In the genomic region with DNA sequence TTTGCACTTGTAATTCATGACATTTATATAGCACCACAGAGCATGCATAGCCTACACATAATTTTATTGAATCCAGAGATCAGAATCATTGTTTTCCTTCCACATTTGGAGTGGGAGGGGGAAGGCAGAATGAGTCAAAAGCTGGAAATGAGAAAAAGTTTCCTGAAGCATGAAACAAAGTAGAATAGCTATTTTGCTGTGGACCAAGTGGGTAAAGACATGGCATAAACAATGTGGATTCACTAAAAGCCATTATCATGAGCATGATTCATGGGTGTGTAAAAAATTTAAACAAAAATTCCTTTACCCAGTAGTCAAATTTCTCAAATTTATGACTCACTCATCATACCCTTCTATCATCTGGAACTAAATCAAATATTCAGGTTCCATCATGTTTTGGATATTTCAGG, we compare ENCODE assay signal across 16 cellular contexts.
DNase-seq lines count a peak whose midpoint lies in the region; ATAC-seq, FAIRE-seq and TF ChIP-seq lines count a peak whose summit lies in the region.
"Had no signal": no experiment of that assay in that cellular context is flagged by ENCODE, and none has a peak within 500 bp of the region (broad histone marks: within the 10 kb centered on the region; RNA-seq: fewer than 3 reads in every experiment).

No MANE protein-coding gene starts in this region.

- H3K27me3 ChIP-seq in IMR-90 (ENCODE audit: control insufficient read depth, insufficient read depth, low read length) (no peaks in the 10 kb centered on the region), bronchial epithelial cell (ENCODE audit: control insufficient read depth, insufficient read depth, low read length) (no peaks in the 10 kb centered on the region), keratinocyte (ENCODE audit: control insufficient read depth, extremely low read depth, insufficient read depth, low read length) (no peaks in the 10 kb centered on the region)
- peaks cover 5% of the 10 kb centered on the region for H3K27me3 ChIP-seq in CD4-positive, alpha-beta T cell (ENCODE audit: control insufficient read depth, insufficient read depth, low read length)

- H3K4ac ChIP-seq in IMR-90 (ENCODE audit: low read depth, low read length), result no peak overlapping the region; the same call in 1 of the 2 replicates

- peaks cover 20% of the 10 kb centered on the region for H3K27me3 Mint-ChIP-seq in CD4-positive, alpha-beta T cell

- no peaks in the 10 kb centered on the region for H3K79me1 ChIP-seq in IMR-90 (ENCODE audit: low read depth in 1 of 2, low read length in 2 of 2)

- H3K79me2 ChIP-seq in keratinocyte (ENCODE audit: control insufficient read depth, insufficient read depth, low read length), result no peaks in the 10 kb centered on the region

- H3K9me3 Mint-ChIP-seq in CD4-positive, alpha-beta T cell, result peaks cover 2% of the 10 kb centered on the region

- CTCF ChIA-PET in IMR-90 (lab: Yijun Ruan, JAX), result interaction anchor here (0.7 to 0.9 kb wide), 2 partner anchors 31 to 97 kb away, joined by 3 read pairs; no protein-coding TSS in a partner anchor
- CTCF ChIA-PET in CD4-positive, alpha-beta T cell (lab: Charles Lee), result interaction anchor here (1.5 kb wide), 1 partner anchor 16 kb away, joined by 3 read pairs; no protein-coding TSS in a partner anchor

- peak overlapping the region; percentile 72; the same call in 1 of the 2 replicates for H4K91ac ChIP-seq in IMR-90 (ENCODE audit: insufficient read depth, low read depth, low read length)

- in situ Hi-C loops in IMR-90 (cut with MboI; ENCODE audit: low sequenced_read_pairs), result no loop called here

- no peaks in the 10 kb centered on the region for H4K20me1 ChIP-seq in IMR-90 (ENCODE audit: insufficient read depth, low read length)
- H4K20me1 ChIP-seq in keratinocyte (ENCODE audit: control insufficient read depth, extremely low read depth, insufficient read depth, low read length), result no peaks in the 10 kb centered on the region

- dilution Hi-C loops in IMR-90 (cut with HindIII; ENCODE audit: low sequenced_read_pairs, unreplicated experiment), result no loop called here
- dilution Hi-C loops in keratinocyte (cut with MboI; ENCODE audit: extremely low pct_ligation_motif_present, low sequenced_read_pairs), result no loop called here

- peak overlapping the region; percentile 98 for H2BK5ac ChIP-seq in IMR-90 (ENCODE audit: low read depth, low read length, poor library complexity, severe bottlenecking)

- no peak overlapping the region for H3K27ac Mint-ChIP-seq in CD4-positive, alpha-beta T cell
- H3K27ac Mint-ChIP-seq: activated naive CD8-positive, alpha-beta T cell; B cell; T-cell had no signal

- POLR2A ChIA-PET in IMR-90 (lab: Charles Lee; ENCODE audit: unreplicated experiment), result no interaction called here
- POLR2A ChIA-PET in CD4-positive, alpha-beta T cell (lab: Charles Lee), result no interaction called here

- H2BK15ac ChIP-seq in IMR-90 (ENCODE audit: low read depth, low read length), result no peak overlapping the region

- no peak overlapping the region for H2AK9ac ChIP-seq in IMR-90 (replicated peaks; ENCODE audit: low read depth, low read length, poor library complexity)

- TF ChIP-seq CTCF in IMR-90 (conservative IDR thresholded peaks at IDR 0.05; ENCODE audit: low read depth, low read length) (no peak), bronchial epithelial cell (IDR thresholded peaks at IDR 0.05; ENCODE audit: insufficient read depth, low read length, severe bottlenecking) (no peak), keratinocyte (optimal IDR thresholded peaks at IDR 0.05 in 1 of 3, IDR thresholded peaks at IDR 0.05 in 1 of 3, conservative IDR thresholded peaks at IDR 0.05 in 1 of 3; ENCODE audit: extremely low read depth in 1 of 3, insufficient read depth in 2 of 3, low read length in 3 of 3) (no peak), D721Med (IDR thresholded peaks at IDR 0.05; ENCODE audit: insufficient read depth, missing control alignments) (no peak)
- no peak for TF ChIP-seq CTCF in CD4-positive, alpha-beta T cell (IDR thresholded peaks at IDR 0.05)

- peak overlapping the region in 1 of 2 experiments; percentile 75; a peak in 1 of 4 replicates for H4K8ac ChIP-seq in IMR-90 (ENCODE audit: low read depth in 2 of 2, low read length in 2 of 2)

- no peak for TF ChIP-seq RAD21 in IMR-90 (IDR thresholded peaks at IDR 0.05; ENCODE audit: low read length)

- H3K18ac ChIP-seq in IMR-90 (ENCODE audit: low read depth, low read length), result no peak overlapping the region; the same call in 1 of the 2 replicates

- no peak overlapping the region for H2BK20ac ChIP-seq in IMR-90 (ENCODE audit: low read depth, low read length)

- H3K9me1 ChIP-seq in IMR-90 (ENCODE audit: insufficient read depth, low read length), result 0 out of 2 replicates have a peak, but pooled peaks cover 2% of the 10 kb centered on the region
- no peaks in the 10 kb centered on the region for H3K9me1 ChIP-seq in keratinocyte (ENCODE audit: control insufficient read depth, extremely low read depth, insufficient read depth, low read length)

- H3K56ac ChIP-seq in IMR-90 (ENCODE audit: extremely low read depth, insufficient read depth, low read length), result no peak overlapping the region

- intact Hi-C loops in IMR-90 (cut with micrococcal nuclease), result no loop called here
- intact Hi-C loops in CD4-positive, alpha-beta T cell (cut with DNase I, micrococcal nuclease), result no loop called here

- H2AFZ ChIP-seq in IMR-90 (replicated peaks; ENCODE audit: low read length, poor library complexity), result no peak overlapping the region
- no peak overlapping the region for H2AFZ ChIP-seq in keratinocyte (ENCODE audit: control insufficient read depth, low read length)

- ATAC-seq in IMR-90 (ENCODE audit: low read depth) (peak; percentile 82), HG02798 (IDR thresholded peaks at IDR 0.05; ENCODE audit: poor library complexity, unreplicated experiment) (no peak)
- no peak for ATAC-seq in CD4-positive, alpha-beta T cell (ENCODE audit: poor library complexity)
- ATAC-seq: T-cell had no signal

- H2AK5ac ChIP-seq in IMR-90 (ENCODE audit: low read depth, low read length), result no peak overlapping the region

- no peak for FAIRE-seq in bronchial epithelial cell (lab: Jason Lieb, UNC)
- peak; percentile 88 for FAIRE-seq in keratinocyte (lab: Jason Lieb, UNC)
- no peak for FAIRE-seq in D721Med (lab: Jason Lieb, UNC)
- FAIRE-seq: GM12891 had no signal

- no peak overlapping the region for H3K9ac ChIP-seq in IMR-90 (ENCODE audit: low read depth, low read length)
- H3K9ac ChIP-seq in keratinocyte (ENCODE audit: control insufficient read depth, extremely low read depth, insufficient read depth, low read length), result no peak overlapping the region

- H3K4me3 Mint-ChIP-seq in CD4-positive, alpha-beta T cell, result no peak overlapping the region
- H3K4me3 Mint-ChIP-seq: activated naive CD8-positive, alpha-beta T cell; B cell; T-cell had no signal

- H3K27ac ChIP-seq in IMR-90 (ENCODE audit: insufficient read depth, low read length), result no peak overlapping the region
- peak overlapping the region; percentile 40 for H3K27ac ChIP-seq in keratinocyte (ENCODE audit: control insufficient read depth, insufficient read depth, low read length)
- no peak overlapping the region for H3K27ac ChIP-seq in CD4-positive, alpha-beta T cell (ENCODE audit: low read depth, low read length)

- H3K23ac ChIP-seq in IMR-90 (ENCODE audit: low read depth, low read length), result no peak overlapping the region

- H3K9me3 ChIP-seq in IMR-90 (ENCODE audit: control insufficient read depth, insufficient read depth, low read length) (peaks cover under 1% of the 10 kb centered on the region; the same call in 1 of the 2 replicates), keratinocyte (ENCODE audit: control insufficient read depth, low read depth, low read length) (no peaks in the 10 kb centered on the region)
- H3K9me3 ChIP-seq in CD4-positive, alpha-beta T cell (ENCODE audit: control insufficient read depth, low read length), result no peaks in the 10 kb centered on the region

- H3K14ac ChIP-seq in IMR-90 (replicated peaks; ENCODE audit: low read depth, low read length), result no peak overlapping the region

- DNase-seq in AG08396 (ENCODE audit: low spot score) (peak; percentile 22), IMR-90 (peak; percentile 84), bronchial epithelial cell (ENCODE audit: low read depth) (peak; percentile 86), keratinocyte (ENCODE audit: low read depth, low spot score) (no peak), D721Med (ENCODE audit: insufficient read length, low spot score) (no peak), NCI-H524 (lab: John Stamatoyannopoulos, UW) (no peak)
- DNase-seq in CD4-positive, alpha-beta T cell, result no peak
- DNase-seq: DMS79 treated with DMSO at 0.1 percent for 48 hours; NCI-H1105; occipital lobe; stimulated activated CD4-positive, alpha-beta T cell treated with anti-CD3 and anti-CD28 coated beads, Interleukin-12 subunit alpha, Interleukin-12 subunit beta, amount 100 ng/mL, for 4 hours; T-cell had no signal

- BruUV-seq in IMR-90 (replicated peaks; lab: Mats Ljungman, UMichigan), result no TSS peak

- no peak overlapping the region; the same call in 1 of the 2 replicates for H3K4me2 ChIP-seq in IMR-90 (ENCODE audit: low read depth, low read length)
- H3K4me2 ChIP-seq in keratinocyte (ENCODE audit: control insufficient read depth, extremely low read depth, insufficient read depth, low read depth, low read length), result peak overlapping the region; percentile 64

- H3K4me1 Mint-ChIP-seq in CD4-positive, alpha-beta T cell (ENCODE audit: low read depth), result no peaks in the 10 kb centered on the region
- H3K4me1 Mint-ChIP-seq: B cell, T-cell had no signal

- H4K5ac ChIP-seq in IMR-90 (ENCODE audit: low read depth, low read length), result no peak overlapping the region

- peaks cover 17% of the 10 kb centered on the region for H3K4me1 ChIP-seq in IMR-90 (ENCODE audit: control insufficient read depth, insufficient read depth, low read length)
- peaks cover 16% of the 10 kb centered on the region for H3K4me1 ChIP-seq in keratinocyte (ENCODE audit: control insufficient read depth, extremely low read depth, insufficient read depth, low read length)

- H3K36me3 Mint-ChIP-seq in CD4-positive, alpha-beta T cell (ENCODE audit: low read depth), result no peaks in the 10 kb centered on the region
- H3K36me3 Mint-ChIP-seq: activated naive CD8-positive, alpha-beta T cell; T-cell had no signal

- H3K4me3 ChIP-seq in IMR-90 (ENCODE audit: insufficient read depth, low read depth, low read length) (no peak overlapping the region), bronchial epithelial cell (ENCODE audit: low read depth, low read length) (no peak overlapping the region), keratinocyte (ENCODE audit: control insufficient read depth in 2 of 3, extremely low read depth in 1 of 3, insufficient read depth in 2 of 3, low read depth in 1 of 3, low read length in 3 of 3) (peak overlapping the region in 1 of 3 experiments; percentile 32)

- no peak for TF ChIP-seq POLR2A in IMR-90 (IDR thresholded peaks at IDR 0.05; ENCODE audit: low read depth, low read length)

- H3K36me3 ChIP-seq in IMR-90 (ENCODE audit: control insufficient read depth, insufficient read depth, low read length) (no peaks in the 10 kb centered on the region), bronchial epithelial cell (ENCODE audit: control insufficient read depth, insufficient read depth, low read length) (no peaks in the 10 kb centered on the region), keratinocyte (ENCODE audit: control insufficient read depth in 2 of 2, extremely low read depth in 1 of 2, insufficient read depth in 2 of 2, low read length in 2 of 2) (no peaks in the 10 kb centered on the region)

- H2BK120ac ChIP-seq in IMR-90 (ENCODE audit: low read depth, low read length), result peak overlapping the region; percentile 97; the same call in 1 of the 2 replicates

Comparison
In these comparisons a context has a peak if more than half of its experiments do, and no peak if none do; other contexts are left out.
1. DNase-seq: peak in AG08396 (single experiment), IMR-90 (single experiment) and bronchial epithelial cell (single experiment); none in keratinocyte (single experiment), CD4-positive, alpha-beta T cell (0 of 10), D721Med (single experiment) and NCI-H524 (0 of 2).